Comparison of ENCODE assay signal across 8 cellular contexts in genomic region chr10:68901106-68901927, GRCh38. TPM values are rescaled to one million over a fixed set of nuclear protein-coding genes. Genes with fewer than 3 reads are reported as not detected.
DNase-seq lines count a peak whose midpoint lies in the region; ATAC-seq and TF ChIP-seq lines count a peak whose summit lies in the region.

Gene DDX50 (plus strand): TSS chr10:68901315. CDS start chr10:68901385, 70 bp downstream.

- peaks cover 11% of the 10 kb centered on the region for H3F3A ChIP-seq in SU-DHL-6 (ENCODE audit: insufficient read depth)

- H3K79me2 ChIP-seq in SU-DHL-6 (ENCODE audit: insufficient read depth, low read length) = peaks cover 51% of the 10 kb centered on the region

- peak within 1 kb of the TSS; percentile 82 for H3K4me2 ChIP-seq in SU-DHL-6 (ENCODE audit: low read depth, low read length, poor library complexity, severe bottlenecking)

- TF ChIP-seq CTCF in GM12864 (IDR thresholded peaks at IDR 0.05; ENCODE audit: low read depth, low read length, missing control alignments) = no peak
- TF ChIP-seq CTCF in SU-DHL-6 (IDR thresholded peaks at IDR 0.05; ENCODE audit: insufficient read depth, low read length, poor library complexity, severe bottlenecking) = no peak
- TF ChIP-seq CTCF in osteocyte (IDR thresholded peaks at IDR 0.05) = no peak
- peak in 4 of 6 experiments; percentile 7 to 24 (median 16) for TF ChIP-seq CTCF in thyroid gland (IDR thresholded peaks at IDR 0.05)

- H2AFZ ChIP-seq in SU-DHL-6 (ENCODE audit: low read depth, low read length, severe bottlenecking) = peak within 1 kb of the TSS; percentile 97

- peaks cover 15% of the 10 kb centered on the region for H3K36me3 Mint-ChIP-seq in activated naive CD8-positive, alpha-beta T cell treated with anti-CD3 and anti-CD28 coated beads, Interleukin-2, amount 10 ng/mL, durations not matched to agents 7 days and 5 days
- H3K36me3 Mint-ChIP-seq in osteocyte (ENCODE audit: unreplicated experiment) = peaks cover 7% of the 10 kb centered on the region

- peak within 1 kb of the TSS; percentile 80 for H3K9ac ChIP-seq in SU-DHL-6 (ENCODE audit: low read length)

- whole genome bisulfite sequencing in thyroid gland, 2 donors = 1% methylated on average over 28 to 43 of the region's 47 CpGs

- H3K27ac Mint-ChIP-seq in activated naive CD8-positive, alpha-beta T cell treated with anti-CD3 and anti-CD28 coated beads, Interleukin-2, amount 10 ng/mL, durations not matched to agents 7 days and 5 days = peak within 1 kb of the TSS; percentile 98
- peak within 1 kb of the TSS; percentile 99 for H3K27ac Mint-ChIP-seq in osteocyte (ENCODE audit: unreplicated experiment)

- TF ChIP-seq POLR2A in thyroid gland (IDR thresholded peaks at IDR 0.05) = peak; percentile 68 to 79

- peaks cover 6 to 11% of the 10 kb centered on the region in 2 donors for H3K4me1 ChIP-seq in thyroid gland

- H3K9me3 ChIP-seq in SU-DHL-6 (ENCODE audit: insufficient read depth, low read length) (no peaks in the 10 kb centered on the region), thyroid gland (no peaks in the 10 kb centered on the region)

- POLR2A ChIA-PET in activated naive CD8-positive, alpha-beta T cell treated with anti-CD3 and anti-CD28 coated beads, Interleukin-2, amount 10 ng/mL, durations not matched to agents 7 days and 5 days (lab: Charles Lee) = interaction anchor here (0.6 to 2.9 kb wide), 9 partner anchors 9 to 570 kb away, joined by 3 to 23 read pairs (median 3); partner anchors contain the start of genes DDX21, HNRNPH3 and STOX1

- H3K36me3 ChIP-seq in SU-DHL-6 (ENCODE audit: low read length) (no peaks in the 10 kb centered on the region), thyroid gland (no peaks in the 10 kb centered on the region)

- peak within 1 kb of the TSS; percentile 65 for H3K27ac ChIP-seq in SU-DHL-6 (ENCODE audit: low read depth, low read length)
- peak within 1 kb of the TSS; percentile 99 to 100 (median 99) for H3K27ac ChIP-seq in thyroid gland

- no peaks in the 10 kb centered on the region for H3K9me2 ChIP-seq in SU-DHL-6 (replicated peaks; ENCODE audit: insufficient read depth, low read length)

- peaks cover 28% of the 10 kb centered on the region for H3K4me1 Mint-ChIP-seq in activated naive CD8-positive, alpha-beta T cell treated with anti-CD3 and anti-CD28 coated beads, Interleukin-2, amount 10 ng/mL, durations not matched to agents 7 days and 5 days
- H3K4me1 Mint-ChIP-seq in osteocyte (ENCODE audit: unreplicated experiment) = peaks cover 26% of the 10 kb centered on the region

- peak within 1 kb of the TSS; percentile 84 for H3K4me3 ChIP-seq in GM12864 (ENCODE audit: low read depth, low read length)
- H3K4me3 ChIP-seq in SU-DHL-6 (ENCODE audit: insufficient read depth, low read length, poor library complexity, severe bottlenecking) = peak within 1 kb of the TSS; percentile 96
- peak within 1 kb of the TSS; percentile 68 to 70 (median 69) for H3K4me3 ChIP-seq in thyroid gland (replicated peaks in 1 of 3)

- H3K4me3 Mint-ChIP-seq in activated naive CD8-positive, alpha-beta T cell treated with anti-CD3 and anti-CD28 coated beads, Interleukin-2, amount 10 ng/mL, durations not matched to agents 7 days and 5 days = peak within 1 kb of the TSS; percentile 91
- peak within 1 kb of the TSS; percentile 98 for H3K4me3 Mint-ChIP-seq in osteocyte (ENCODE audit: unreplicated experiment)

- intact Hi-C loops in head of caudate nucleus (cut with DNase I) (loop anchor here (5.0 kb wide), 1 partner anchor 179 kb away; the partner anchor contains the start of gene CCAR1), thyroid gland (cut with DNase I) (no loop called here)

- DNase-seq in GM12864 (ENCODE audit: low read depth) (peak; percentile 99), NCI-H128 (lab: John Stamatoyannopoulos, UW; ENCODE audit: unreplicated experiment) (peak; percentile 94), head of caudate nucleus (peak; percentile 96 to 100 (median 99)), osteocyte (ENCODE audit: extremely low spot score, unreplicated experiment) (peak; percentile 98), thyroid gland (peak; percentile 98 to 99)
- peak; percentile 92 for DNase-seq in activated naive CD8-positive, alpha-beta T cell treated with anti-CD3 and anti-CD28 coated beads, Interleukin-2, amount 10 ng/mL, durations not matched to agents 7 days and 5 days

- H4K20me1 ChIP-seq in SU-DHL-6 (ENCODE audit: low read depth, low read length) = no peaks in the 10 kb centered on the region; the same call in 1 of the 2 replicates

- no peaks in the 10 kb centered on the region for H3K27me3 Mint-ChIP-seq in activated naive CD8-positive, alpha-beta T cell treated with anti-CD3 and anti-CD28 coated beads, Interleukin-2, amount 10 ng/mL, durations not matched to agents 7 days and 5 days
- no peaks in the 10 kb centered on the region for H3K27me3 Mint-ChIP-seq in osteocyte (ENCODE audit: unreplicated experiment)

- H3K27me3 ChIP-seq in SU-DHL-6 (ENCODE audit: low read length) (no peaks in the 10 kb centered on the region), thyroid gland (no peaks in the 10 kb centered on the region)

- no peaks in the 10 kb centered on the region for H3K9me3 Mint-ChIP-seq in activated naive CD8-positive, alpha-beta T cell treated with anti-CD3 and anti-CD28 coated beads, Interleukin-2, amount 10 ng/mL, durations not matched to agents 7 days and 5 days
- H3K9me3 Mint-ChIP-seq in osteocyte (ENCODE audit: unreplicated experiment) = no peaks in the 10 kb centered on the region

- peak; percentile 97 for ATAC-seq in HG02678 (IDR thresholded peaks at IDR 0.05; ENCODE audit: unreplicated experiment)
- ATAC-seq in activated naive CD8-positive, alpha-beta T cell treated with anti-CD3 and anti-CD28 coated beads, Interleukin-2, amount 10 ng/mL, durations not matched to agents 7 days and 5 days (ENCODE audit: low read depth) = peak; percentile 98

RNA-seq across cellular contexts. Expression of gene DDX50, which starts in this region (rescaled TPM):
- 10 to 100 TPM; 49.3 to 51.4 TPM for total RNA-seq in activated naive CD8-positive, alpha-beta T cell treated with anti-CD3 and anti-CD28 coated beads, Interleukin-2, amount 10 ng/mL, durations not matched to agents 7 days and 5 days
- 37.6 and 41.4 TPM in 2 replicates for total RNA-seq in osteocyte
- total RNA-seq in thyroid gland = 10 to 100 TPM; 36.3 to 51.3 (median 41.7) TPM

Comparison
In these comparisons a context has a peak if more than half of its experiments do, and no peak if none do; other contexts are left out.
1. Peak in every context shown above with its lines: DNase-seq, ATAC-seq, H3K4me3 ChIP-seq and H3K27ac ChIP-seq.
2. CTCF ChIP-seq: peak in thyroid gland (4 of 6); none in GM12864 (single experiment), SU-DHL-6 (single experiment) and osteocyte (single experiment).